10 cellular contexts compared by ENCODE assay signal in genomic region chr10:73894245-73894971, GRCh38. TPM values are rescaled to one million over a fixed set of nuclear protein-coding genes. Genes with fewer than 3 reads are reported as not detected.
DNase-seq lines count a peak whose midpoint lies in the region; ATAC-seq lines count a peak whose summit lies in the region.
"Had no signal": no experiment of that assay in that cellular context is flagged by ENCODE, and none has a peak within 500 bp of the region (broad histone marks: within the 10 kb centered on the region; RNA-seq: fewer than 3 reads in every experiment).

No MANE protein-coding gene starts in this region.

- no peaks in the 10 kb centered on the region for H3K9me3 ChIP-seq in trophoblast cell (ENCODE audit: insufficient read depth, low read depth, low read length)

- H3K27ac ChIP-seq in trophoblast cell (ENCODE audit: low read depth, low read length): no peak overlapping the region

- no peak overlapping the region for H2BK120ac ChIP-seq in trophoblast cell (ENCODE audit: insufficient read depth, low read length, poor library complexity)

- H3K79me1 ChIP-seq in trophoblast cell (ENCODE audit: low read length): peaks cover 12% of the 10 kb centered on the region

- no peak overlapping the region for H3K4ac ChIP-seq in trophoblast cell (ENCODE audit: low read depth, low read length)

- H3K18ac ChIP-seq in trophoblast cell (ENCODE audit: low read length): no peak overlapping the region

- no peak overlapping the region for H2BK5ac ChIP-seq in trophoblast cell (ENCODE audit: low read depth, low read length, poor library complexity)

- H4K91ac ChIP-seq in trophoblast cell (ENCODE audit: low read depth, low read length): peak overlapping the region; percentile 61

- H4K8ac ChIP-seq in trophoblast cell (ENCODE audit: low read depth, low read length): peak overlapping the region; percentile 47

- no peaks in the 10 kb centered on the region for H3K27me3 Mint-ChIP-seq in central memory CD8-positive, alpha-beta T cell

- no peaks in the 10 kb centered on the region for H3K79me2 ChIP-seq in trophoblast cell (ENCODE audit: control insufficient read depth, insufficient read depth, low read length, poor library complexity)

- no peaks in the 10 kb centered on the region for H3K9me3 Mint-ChIP-seq in central memory CD8-positive, alpha-beta T cell
- H3K9me3 Mint-ChIP-seq: nephron had no signal

- no peak for DNase-seq in activated CD4-positive, CD25-positive, alpha-beta regulatory T cell treated with anti-CD3 and anti-CD28 coated beads, Interleukin-2, amount 50 U/mL, for 72 hours
- DNase-seq in MV-4-11 (lab: John Stamatoyannopoulos, UW) (peak; percentile 76), trophoblast cell (peak; percentile 47 to 65), D341Med (ENCODE audit: low spot score) (no peak), C1 segment of cervical spinal cord (lab: John Stamatoyannopoulos, UW) (no peak)
- no peak for DNase-seq in central memory CD8-positive, alpha-beta T cell (ENCODE audit: low spot score in 2 of 2)
- DNase-seq: NCI-H2029 treated with DMSO at 0.1 percent for 48 hours had no signal

- no peaks in the 10 kb centered on the region for H3K4me1 Mint-ChIP-seq in central memory CD8-positive, alpha-beta T cell
- H3K4me1 Mint-ChIP-seq: nephron had no signal

- H3K4me2 ChIP-seq in trophoblast cell (ENCODE audit: low read length): no peak overlapping the region

- ATAC-seq in activated CD4-positive, CD25-positive, alpha-beta regulatory T cell treated with anti-CD3 and anti-CD28 coated beads, Interleukin-2, amount 50 U/mL, for 24 hours: peak; percentile 61 to 76
- peak; percentile 24 for ATAC-seq in central memory CD8-positive, alpha-beta T cell (replicated peaks; ENCODE audit: extremely low read depth, poor library complexity, severe bottlenecking)
- ATAC-seq in HG03280 (IDR thresholded peaks at IDR 0.05; ENCODE audit: unreplicated experiment): no peak

- peaks cover 16 to 19% of the 10 kb centered on the region in 2 experiments for H3K4me1 ChIP-seq in trophoblast cell (ENCODE audit: control insufficient read depth in 1 of 2, insufficient read depth in 2 of 2, low read length in 2 of 2)

- H3K27ac Mint-ChIP-seq in central memory CD8-positive, alpha-beta T cell (ENCODE audit: low read depth): no peak overlapping the region
- H3K27ac Mint-ChIP-seq: nephron had no signal

- H3K14ac ChIP-seq in trophoblast cell (ENCODE audit: low read length): peak overlapping the region; percentile 34

- H2AK5ac ChIP-seq in trophoblast cell (ENCODE audit: low read length): peak overlapping the region; percentile 59

- no peaks in the 10 kb centered on the region for H3K27me3 ChIP-seq in trophoblast cell (ENCODE audit: insufficient read depth, low read length)

- H4K12ac ChIP-seq in trophoblast cell (ENCODE audit: low read depth, low read length): no peak overlapping the region

- no CpG with 5 or more reads among the region's 6 CpGs for WGBS in trophoblast cell (ENCODE audit: extremely low coverage, insufficient coverage, insufficient read length)

- H3K9ac ChIP-seq in trophoblast cell (ENCODE audit: low read length): no peak overlapping the region

- no peak overlapping the region for H3K4me3 Mint-ChIP-seq in central memory CD8-positive, alpha-beta T cell
- H3K4me3 Mint-ChIP-seq: nephron had no signal

- H3K36me3 ChIP-seq in trophoblast cell (ENCODE audit: control insufficient read depth in 1 of 2, insufficient read depth in 2 of 2, low read length in 2 of 2): no peaks in the 10 kb centered on the region

- no peak overlapping the region for H3K23ac ChIP-seq in trophoblast cell (ENCODE audit: low read length)

- peak overlapping the region; percentile 36 for H2BK12ac ChIP-seq in trophoblast cell (ENCODE audit: low read length)

- H2AFZ ChIP-seq in trophoblast cell (ENCODE audit: insufficient read depth, low read length, poor library complexity): no peak overlapping the region

- H3K4me3 ChIP-seq in trophoblast cell (ENCODE audit: low read depth, low read length): no peak overlapping the region

- peaks cover 4% of the 10 kb centered on the region for H3K36me3 Mint-ChIP-seq in central memory CD8-positive, alpha-beta T cell (ENCODE audit: insufficient read depth)

RNA-seq across cellular contexts. Expression of gene PLAU, which starts 16.5 kb away (rescaled TPM):
- polyA plus RNA-seq in trophoblast cell (2013): 5.6 and 6.2 TPM in 2 replicates

RNA-seq across cellular contexts. Expression of gene CAMK2G, which starts 20.1 kb away (rescaled TPM):
- 21.4 and 23.0 TPM in 2 replicates for polyA plus RNA-seq in trophoblast cell (2013)

Comparison
In these comparisons a context has a peak if more than half of its experiments do, and no peak if none do; other contexts are left out.
1. DNase-seq: peak in MV-4-11 (single experiment) and trophoblast cell (2 of 2); none in activated CD4-positive, CD25-positive, alpha-beta regulatory T cell treated with anti-CD3 and anti-CD28 coated beads, Interleukin-2, amount 50 U/mL, for 72 hours (single experiment), central memory CD8-positive, alpha-beta T cell (0 of 2), D341Med (single experiment) and C1 segment of cervical spinal cord (0 of 14).